Comparison of ENCODE assay signal across 2 cellular contexts in the genomic region with DNA sequence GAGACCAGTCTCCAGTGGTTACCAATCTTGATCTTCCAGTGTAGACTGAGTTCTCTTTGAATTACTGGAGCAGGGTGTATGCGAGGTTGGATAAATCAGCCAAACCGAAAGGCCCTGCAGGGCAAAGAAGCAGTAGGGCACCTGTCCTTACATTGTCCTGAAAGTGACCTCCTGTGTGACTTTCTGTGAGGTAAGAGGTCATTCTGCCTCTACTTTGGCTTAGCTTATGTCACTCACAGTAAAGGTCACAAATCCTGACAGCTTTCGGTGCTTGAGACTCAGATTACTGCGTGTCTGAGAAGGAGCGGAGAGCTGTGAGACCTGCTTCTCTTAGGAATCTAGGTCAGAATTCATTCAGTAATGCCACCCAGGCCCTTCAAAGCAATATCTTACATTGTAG.
A peak's percentile ranks its signal among the peaks of the same experiment; 100 is the strongest.
TF ChIP-seq lines count a peak whose summit lies in the region.

No MANE protein-coding gene starts in this region.

TF ChIP-seq in liver, 16 proteins besides CTCF, POLR2A, EP300 and RAD21 (continued from another document):
- TF ChIP-seq, protein P1, sequence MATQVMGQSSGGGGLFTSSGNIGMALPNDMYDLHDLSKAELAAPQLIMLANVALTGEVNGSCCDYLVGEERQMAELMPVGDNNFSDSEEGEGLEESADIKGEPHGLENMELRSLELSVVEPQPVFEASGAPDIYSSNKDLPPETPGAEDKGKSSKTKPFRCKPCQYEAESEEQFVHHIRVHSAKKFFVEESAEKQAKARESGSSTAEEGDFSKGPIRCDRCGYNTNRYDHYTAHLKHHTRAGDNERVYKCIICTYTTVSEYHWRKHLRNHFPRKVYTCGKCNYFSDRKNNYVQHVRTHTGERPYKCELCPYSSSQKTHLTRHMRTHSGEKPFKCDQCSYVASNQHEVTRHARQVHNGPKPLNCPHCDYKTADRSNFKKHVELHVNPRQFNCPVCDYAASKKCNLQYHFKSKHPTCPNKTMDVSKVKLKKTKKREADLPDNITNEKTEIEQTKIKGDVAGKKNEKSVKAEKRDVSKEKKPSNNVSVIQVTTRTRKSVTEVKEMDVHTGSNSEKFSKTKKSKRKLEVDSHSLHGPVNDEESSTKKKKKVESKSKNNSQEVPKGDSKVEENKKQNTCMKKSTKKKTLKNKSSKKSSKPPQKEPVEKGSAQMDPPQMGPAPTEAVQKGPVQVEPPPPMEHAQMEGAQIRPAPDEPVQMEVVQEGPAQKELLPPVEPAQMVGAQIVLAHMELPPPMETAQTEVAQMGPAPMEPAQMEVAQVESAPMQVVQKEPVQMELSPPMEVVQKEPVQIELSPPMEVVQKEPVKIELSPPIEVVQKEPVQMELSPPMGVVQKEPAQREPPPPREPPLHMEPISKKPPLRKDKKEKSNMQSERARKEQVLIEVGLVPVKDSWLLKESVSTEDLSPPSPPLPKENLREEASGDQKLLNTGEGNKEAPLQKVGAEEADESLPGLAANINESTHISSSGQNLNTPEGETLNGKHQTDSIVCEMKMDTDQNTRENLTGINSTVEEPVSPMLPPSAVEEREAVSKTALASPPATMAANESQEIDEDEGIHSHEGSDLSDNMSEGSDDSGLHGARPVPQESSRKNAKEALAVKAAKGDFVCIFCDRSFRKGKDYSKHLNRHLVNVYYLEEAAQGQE (IDR thresholded peaks at IDR 0.05), result no peak
- TF ChIP-seq FOXA1 (IDR thresholded peaks at IDR 0.05) (no peak), HNF4G (IDR thresholded peaks at IDR 0.05) (peak; percentile 18), RXRA (IDR thresholded peaks at IDR 0.05) (peak; percentile 97 to 98), EGR1 (IDR thresholded peaks at IDR 0.05; ENCODE audit: low read depth in 2 of 2) (no peak), HNF4A (conservative IDR thresholded peaks at IDR 0.05) (peak; percentile 76 to 83)
- TF ChIP-seq, protein P2, sequence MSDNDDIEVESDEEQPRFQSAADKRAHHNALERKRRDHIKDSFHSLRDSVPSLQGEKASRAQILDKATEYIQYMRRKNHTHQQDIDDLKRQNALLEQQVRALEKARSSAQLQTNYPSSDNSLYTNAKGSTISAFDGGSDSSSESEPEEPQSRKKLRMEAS (IDR thresholded peaks at IDR 0.05), result peak; percentile 14
- TF ChIP-seq, protein P3, sequence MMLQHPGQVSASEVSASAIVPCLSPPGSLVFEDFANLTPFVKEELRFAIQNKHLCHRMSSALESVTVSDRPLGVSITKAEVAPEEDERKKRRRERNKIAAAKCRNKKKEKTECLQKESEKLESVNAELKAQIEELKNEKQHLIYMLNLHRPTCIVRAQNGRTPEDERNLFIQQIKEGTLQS (IDR thresholded peaks at IDR 0.05), result no peak
- TF ChIP-seq, protein P4, sequence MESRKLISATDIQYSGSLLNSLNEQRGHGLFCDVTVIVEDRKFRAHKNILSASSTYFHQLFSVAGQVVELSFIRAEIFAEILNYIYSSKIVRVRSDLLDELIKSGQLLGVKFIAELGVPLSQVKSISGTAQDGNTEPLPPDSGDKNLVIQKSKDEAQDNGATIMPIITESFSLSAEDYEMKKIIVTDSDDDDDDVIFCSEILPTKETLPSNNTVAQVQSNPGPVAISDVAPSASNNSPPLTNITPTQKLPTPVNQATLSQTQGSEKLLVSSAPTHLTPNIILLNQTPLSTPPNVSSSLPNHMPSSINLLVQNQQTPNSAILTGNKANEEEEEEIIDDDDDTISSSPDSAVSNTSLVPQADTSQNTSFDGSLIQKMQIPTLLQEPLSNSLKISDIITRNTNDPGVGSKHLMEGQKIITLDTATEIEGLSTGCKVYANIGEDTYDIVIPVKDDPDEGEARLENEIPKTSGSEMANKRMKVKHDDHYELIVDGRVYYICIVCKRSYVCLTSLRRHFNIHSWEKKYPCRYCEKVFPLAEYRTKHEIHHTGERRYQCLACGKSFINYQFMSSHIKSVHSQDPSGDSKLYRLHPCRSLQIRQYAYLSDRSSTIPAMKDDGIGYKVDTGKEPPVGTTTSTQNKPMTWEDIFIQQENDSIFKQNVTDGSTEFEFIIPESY (IDR thresholded peaks at IDR 0.05), result no peak

TF ChIP-seq in HepG2, 621 proteins besides CTCF, POLR2A, EP300 and RAD21 (continued from another document):
- TF ChIP-seq, protein P5, sequence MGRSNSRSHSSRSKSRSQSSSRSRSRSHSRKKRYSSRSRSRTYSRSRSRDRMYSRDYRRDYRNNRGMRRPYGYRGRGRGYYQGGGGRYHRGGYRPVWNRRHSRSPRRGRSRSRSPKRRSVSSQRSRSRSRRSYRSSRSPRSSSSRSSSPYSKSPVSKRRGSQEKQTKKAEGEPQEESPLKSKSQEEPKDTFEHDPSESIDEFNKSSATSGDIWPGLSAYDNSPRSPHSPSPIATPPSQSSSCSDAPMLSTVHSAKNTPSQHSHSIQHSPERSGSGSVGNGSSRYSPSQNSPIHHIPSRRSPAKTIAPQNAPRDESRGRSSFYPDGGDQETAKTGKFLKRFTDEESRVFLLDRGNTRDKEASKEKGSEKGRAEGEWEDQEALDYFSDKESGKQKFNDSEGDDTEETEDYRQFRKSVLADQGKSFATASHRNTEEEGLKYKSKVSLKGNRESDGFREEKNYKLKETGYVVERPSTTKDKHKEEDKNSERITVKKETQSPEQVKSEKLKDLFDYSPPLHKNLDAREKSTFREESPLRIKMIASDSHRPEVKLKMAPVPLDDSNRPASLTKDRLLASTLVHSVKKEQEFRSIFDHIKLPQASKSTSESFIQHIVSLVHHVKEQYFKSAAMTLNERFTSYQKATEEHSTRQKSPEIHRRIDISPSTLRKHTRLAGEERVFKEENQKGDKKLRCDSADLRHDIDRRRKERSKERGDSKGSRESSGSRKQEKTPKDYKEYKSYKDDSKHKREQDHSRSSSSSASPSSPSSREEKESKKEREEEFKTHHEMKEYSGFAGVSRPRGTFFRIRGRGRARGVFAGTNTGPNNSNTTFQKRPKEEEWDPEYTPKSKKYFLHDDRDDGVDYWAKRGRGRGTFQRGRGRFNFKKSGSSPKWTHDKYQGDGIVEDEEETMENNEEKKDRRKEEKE (IDR thresholded peaks at IDR 0.05), result no peak
- TF ChIP-seq, protein P6, sequence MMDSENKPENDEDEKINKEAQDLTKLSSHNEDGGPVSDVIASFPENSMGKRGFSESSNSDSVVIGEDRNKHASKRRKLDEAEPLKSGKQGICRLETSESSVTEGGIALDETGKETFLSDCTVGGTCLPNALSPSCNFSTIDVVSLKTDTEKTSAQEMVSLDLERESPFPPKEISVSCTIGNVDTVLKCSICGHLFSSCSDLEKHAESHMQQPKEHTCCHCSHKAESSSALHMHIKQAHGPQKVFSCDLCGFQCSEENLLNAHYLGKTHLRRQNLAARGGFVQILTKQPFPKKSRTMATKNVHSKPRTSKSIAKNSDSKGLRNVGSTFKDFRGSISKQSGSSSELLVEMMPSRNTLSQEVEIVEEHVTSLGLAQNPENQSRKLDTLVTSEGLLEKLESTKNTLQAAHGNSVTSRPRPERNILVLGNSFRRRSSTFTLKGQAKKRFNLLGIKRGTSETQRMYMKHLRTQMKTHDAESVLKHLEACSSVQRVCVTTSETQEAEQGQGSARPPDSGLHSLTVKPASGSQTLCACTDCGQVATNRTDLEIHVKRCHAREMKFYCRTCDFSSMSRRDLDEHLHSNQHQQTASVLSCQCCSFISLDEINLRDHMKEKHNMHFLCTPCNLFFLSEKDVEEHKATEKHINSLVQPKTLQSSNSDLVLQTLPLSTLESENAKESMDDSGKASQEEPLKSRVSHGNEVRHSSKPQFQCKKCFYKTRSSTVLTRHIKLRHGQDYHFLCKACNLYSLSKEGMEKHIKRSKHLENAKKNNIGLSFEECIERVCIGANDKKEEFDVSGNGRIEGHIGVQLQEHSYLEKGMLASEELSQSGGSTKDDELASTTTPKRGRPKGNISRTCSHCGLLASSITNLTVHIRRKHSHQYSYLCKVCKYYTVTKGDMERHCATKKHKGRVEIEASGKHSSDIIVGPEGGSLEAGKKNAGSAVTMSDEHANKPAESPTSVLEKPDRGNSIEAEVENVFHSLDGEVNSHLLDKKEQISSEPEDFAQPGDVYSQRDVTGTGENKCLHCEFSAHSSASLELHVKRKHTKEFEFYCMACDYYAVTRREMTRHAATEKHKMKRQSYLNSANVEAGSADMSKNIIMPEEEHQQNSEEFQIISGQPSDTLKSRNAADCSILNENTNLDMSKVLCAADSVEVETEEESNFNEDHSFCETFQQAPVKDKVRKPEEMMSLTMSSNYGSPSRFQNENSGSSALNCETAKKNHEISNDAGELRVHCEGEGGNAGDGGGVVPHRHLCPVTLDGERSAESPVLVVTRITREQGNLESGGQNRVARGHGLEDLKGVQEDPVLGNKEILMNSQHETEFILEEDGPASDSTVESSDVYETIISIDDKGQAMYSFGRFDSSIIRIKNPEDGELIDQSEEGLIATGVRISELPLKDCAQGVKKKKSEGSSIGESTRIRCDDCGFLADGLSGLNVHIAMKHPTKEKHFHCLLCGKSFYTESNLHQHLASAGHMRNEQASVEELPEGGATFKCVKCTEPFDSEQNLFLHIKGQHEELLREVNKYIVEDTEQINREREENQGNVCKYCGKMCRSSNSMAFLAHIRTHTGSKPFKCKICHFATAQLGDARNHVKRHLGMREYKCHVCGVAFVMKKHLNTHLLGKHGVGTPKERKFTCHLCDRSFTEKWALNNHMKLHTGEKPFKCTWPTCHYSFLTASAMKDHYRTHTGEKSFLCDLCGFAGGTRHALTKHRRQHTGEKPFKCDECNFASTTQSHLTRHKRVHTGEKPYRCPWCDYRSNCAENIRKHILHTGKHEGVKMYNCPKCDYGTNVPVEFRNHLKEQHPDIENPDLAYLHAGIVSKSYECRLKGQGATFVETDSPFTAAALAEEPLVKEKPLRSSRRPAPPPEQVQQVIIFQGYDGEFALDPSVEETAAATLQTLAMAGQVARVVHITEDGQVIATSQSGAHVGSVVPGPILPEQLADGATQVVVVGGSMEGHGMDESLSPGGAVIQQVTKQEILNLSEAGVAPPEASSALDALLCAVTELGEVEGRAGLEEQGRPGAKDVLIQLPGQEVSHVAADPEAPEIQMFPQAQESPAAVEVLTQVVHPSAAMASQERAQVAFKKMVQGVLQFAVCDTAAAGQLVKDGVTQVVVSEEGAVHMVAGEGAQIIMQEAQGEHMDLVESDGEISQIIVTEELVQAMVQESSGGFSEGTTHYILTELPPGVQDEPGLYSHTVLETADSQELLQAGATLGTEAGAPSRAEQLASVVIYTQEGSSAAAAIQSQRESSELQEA (CRISPR knock-in tag; IDR thresholded peaks at IDR 0.05; ENCODE audit: not compliant biosample characterization), result no peak
